ENCODE assay signal across 14 cellular contexts in the genomic region with DNA sequence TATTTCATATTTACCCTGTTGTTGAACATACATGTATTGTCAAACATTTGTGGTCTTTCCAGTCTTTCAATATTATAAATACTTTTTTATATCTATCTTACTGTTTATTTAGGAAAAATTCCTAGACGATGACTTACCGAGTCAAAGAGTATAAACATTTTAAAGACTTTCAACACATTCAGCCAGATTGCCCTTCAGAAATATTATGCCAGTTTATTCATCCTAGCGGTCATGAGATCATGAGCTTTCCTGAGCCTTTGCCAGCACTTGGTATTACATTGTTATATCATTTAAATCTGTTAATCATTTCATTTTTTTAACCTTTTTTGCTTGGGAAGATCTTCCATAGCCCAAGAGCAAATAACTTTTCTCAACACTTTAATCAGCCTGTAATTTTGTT.
A peak's percentile ranks its signal among the peaks of the same experiment; 100 is the strongest.
DNase-seq lines count a peak whose midpoint lies in the region; ATAC-seq, FAIRE-seq and TF ChIP-seq lines count a peak whose summit lies in the region.
"Had no signal": no experiment of that assay in that cellular context is flagged by ENCODE, and none has a peak within 500 bp of the region (broad histone marks: within the 10 kb centered on the region; RNA-seq: fewer than 3 reads in every experiment).

No MANE protein-coding gene starts in this region.

- peaks cover 0 to 11% (median 7%) of the 10 kb centered on the region in 3 donors for H3K4me1 ChIP-seq in pancreas

- intact Hi-C loops in pancreas (cut with DNase I), result no loop called here

- H3K4me3 ChIP-seq in pancreas, result no peak overlapping the region
- H3K4me3 ChIP-seq: mucosa of descending colon, sigmoid colon, upper lobe of right lung had no signal

- H3K27ac ChIP-seq in epithelial cell of prostate (peak overlapping the region; percentile 84), pancreas (peak overlapping the region in 1 of 4 donors; percentile 48)
- H3K27ac ChIP-seq: upper lobe of right lung had no signal

- FAIRE-seq in pancreas (lab: Jason Lieb, UNC), result peak; percentile 53

- 22 to 25% methylated on average over 3 of the region's 3 CpGs for WGBS in pancreas, 2 donors

- H3K9me3 ChIP-seq in pancreas, result no peaks in the 10 kb centered on the region
- H3K9me3 ChIP-seq: mucosa of descending colon, sigmoid colon, upper lobe of right lung had no signal

- peak; percentile 27 for DNase-seq in DMS 273 (lab: John Stamatoyannopoulos, UW; ENCODE audit: unreplicated experiment)
- DNase-seq in RPMI7951 (ENCODE audit: low read depth), result peak; percentile 56
- no peak for DNase-seq in epithelial cell of prostate (ENCODE audit: low read depth, low spot score)
- DNase-seq in pancreas, result no peak
- DNase-seq in cerebellar cortex (ENCODE audit: low spot score), result no peak
- no peak for DNase-seq in NCI-H2029 (lab: John Stamatoyannopoulos, UW)
- no peak for DNase-seq in dermis blood vessel endothelial cell
- DNase-seq in activated CD4-positive, CD25-positive, alpha-beta regulatory T cell (lab: John Stamatoyannopoulos, UW), result no peak
- DNase-seq: activated CD4-positive, alpha-beta memory T cell treated with anti-CD3 and anti-CD28 coated beads, Interleukin-2, amount 10 ng/mL, durations not matched to agents 7 days and 5 days; HCEC 1CT; mucosa of descending colon; MV-4-11; sigmoid colon; upper lobe of right lung had no signal

- no peaks in the 10 kb centered on the region for H3K27me3 ChIP-seq in pancreas
- H3K27me3 ChIP-seq: sigmoid colon, upper lobe of right lung had no signal

- H3K36me3 ChIP-seq in pancreas, result no peaks in the 10 kb centered on the region
- H3K36me3 ChIP-seq: sigmoid colon, upper lobe of right lung had no signal

- ATAC-seq in pancreas, result peak in 2 of 4 donors; percentile 79 to 80
- ATAC-seq: mucosa of descending colon had no signal

- TF ChIP-seq CTCF in pancreas (IDR thresholded peaks at IDR 0.05), result no peak

Comparison
In these comparisons a context has a peak if more than half of its experiments do, and no peak if none do; other contexts are left out.
1. DNase-seq: peak in DMS 273 (single experiment) and RPMI7951 (single experiment); none in epithelial cell of prostate (single experiment), pancreas (0 of 6), cerebellar cortex (single experiment), NCI-H2029 (single experiment), dermis blood vessel endothelial cell (single experiment) and activated CD4-positive, CD25-positive, alpha-beta regulatory T cell (0 of 4).